ENCODE assay signal across 21 cellular contexts in genomic region chr2:85666016-85666415, GRCh38. TPM values are rescaled to one million over a fixed set of nuclear protein-coding genes. Genes with fewer than 3 reads are reported as not detected.
DNase-seq lines count a peak whose midpoint lies in the region; ATAC-seq and TF ChIP-seq lines count a peak whose summit lies in the region.
"Had no signal": no experiment of that assay in that cellular context is flagged by ENCODE, and none has a peak within 500 bp of the region (broad histone marks: within the 10 kb centered on the region; RNA-seq: fewer than 3 reads in every experiment).

No MANE protein-coding gene starts in this region.

- H3K4me3 ChIP-seq in upper lobe of right lung = peak overlapping the region; percentile 47
- H3K4me3 ChIP-seq in esophagus muscularis mucosa = no peak overlapping the region

- peaks cover 25% of the 10 kb centered on the region for H3K4me1 ChIP-seq in upper lobe of right lung
- H3K4me1 ChIP-seq in esophagus muscularis mucosa = peaks cover 19 to 28% (median 23%) of the 10 kb centered on the region in 4 donors

- H3K9me3 ChIP-seq in upper lobe of right lung (no peaks in the 10 kb centered on the region), esophagus muscularis mucosa (no peaks in the 10 kb centered on the region)

- H3K27me3 ChIP-seq in upper lobe of right lung (no peaks in the 10 kb centered on the region), esophagus muscularis mucosa (no peaks in the 10 kb centered on the region)

- no peaks in the 10 kb centered on the region for H3K4me1 Mint-ChIP-seq in T-helper 2 cell treated with Interferon-gamma antibody and Interleukin-4, amounts not matched to agents 5 μg/mL and 100 μg/mL, for 36 hours (ENCODE audit: low read depth)
- peaks cover 40% of the 10 kb centered on the region for H3K4me1 Mint-ChIP-seq in dendritic cell treated with granulocyte-macrophage colony-stimulating factor and Interleukin-4, amounts not matched to agents 40 ng/mL and 50 ng/mL, for 4 days (ENCODE audit: low read depth)

- WGBS in esophagus muscularis mucosa = 94% methylated on average over 6 of the region's 6 CpGs

- TF ChIP-seq CTCF in upper lobe of right lung (IDR thresholded peaks at IDR 0.05) (no peak), esophagus muscularis mucosa (IDR thresholded peaks at IDR 0.05) (no peak)

- H3K36me3 ChIP-seq in upper lobe of right lung = peaks cover 22% of the 10 kb centered on the region
- H3K36me3 ChIP-seq in esophagus muscularis mucosa = no peaks in the 10 kb centered on the region

- H3K27me3 Mint-ChIP-seq in T-helper 2 cell treated with Interferon-gamma antibody and Interleukin-4, amounts not matched to agents 5 μg/mL and 100 μg/mL, for 36 hours (ENCODE audit: low read depth) = no peaks in the 10 kb centered on the region
- H3K27me3 Mint-ChIP-seq in dendritic cell treated with granulocyte-macrophage colony-stimulating factor and Interleukin-4, amounts not matched to agents 40 ng/mL and 50 ng/mL, for 4 days = peaks cover 2% of the 10 kb centered on the region
- H3K27me3 Mint-ChIP-seq: B cell; CD4-positive, alpha-beta T cell had no signal

- ATAC-seq in upper lobe of right lung = peak; percentile 0

- DNase-seq in T-helper 2 cell treated with Interferon-gamma antibody and Interleukin-4, amounts not matched to agents 5 μg/mL and 100 μg/mL, for 36 hours (ENCODE audit: low spot score) = no peak
- no peak for DNase-seq in T-helper 2 cell
- DNase-seq in mesenteric fat pad (ENCODE audit: low spot score) = peak; percentile 41
- DNase-seq in upper lobe of right lung = no peak
- no peak for DNase-seq in esophagus muscularis mucosa (ENCODE audit: extremely low spot score)
- no peak for DNase-seq in MV-4-11 (lab: John Stamatoyannopoulos, UW)
- no peak for DNase-seq in SKM-1 (lab: John Stamatoyannopoulos, UW; ENCODE audit: unreplicated experiment)
- DNase-seq: Calu3; CD4-positive, alpha-beta T cell; DMS79 treated with DMSO at 0.1 percent for 48 hours; HCEC 1CT; KG1; NCI-H1092 treated with DMSO at 0.1 percent for 48 hours; NCI-H226; NCI-H524 treated with DMSO at 0.1 percent for 48 hours had no signal

- no peak for TF ChIP-seq POLR2A in esophagus muscularis mucosa (IDR thresholded peaks at IDR 0.05; ENCODE audit: low read depth)

- intact Hi-C loops in dendritic cell treated with granulocyte-macrophage colony-stimulating factor and Interleukin-4, amounts not matched to agents 40 ng/mL and 50 ng/mL, for 4 days (cut with micrococcal nuclease) = no loop called here
- intact Hi-C loops in upper lobe of right lung (cut with DNase I) (no loop called here), esophagus muscularis mucosa (cut with DNase I) (no loop called here)

- no peak overlapping the region for H3K4me3 Mint-ChIP-seq in T-helper 2 cell treated with Interferon-gamma antibody and Interleukin-4, amounts not matched to agents 5 μg/mL and 100 μg/mL, for 36 hours
- H3K4me3 Mint-ChIP-seq in dendritic cell treated with granulocyte-macrophage colony-stimulating factor and Interleukin-4, amounts not matched to agents 40 ng/mL and 50 ng/mL, for 4 days = no peak overlapping the region
- H3K4me3 Mint-ChIP-seq: B cell; CD4-positive, alpha-beta T cell had no signal

- H3K9me3 Mint-ChIP-seq in T-helper 2 cell treated with Interferon-gamma antibody and Interleukin-4, amounts not matched to agents 5 μg/mL and 100 μg/mL, for 36 hours = no peaks in the 10 kb centered on the region
- H3K9me3 Mint-ChIP-seq in dendritic cell treated with granulocyte-macrophage colony-stimulating factor and Interleukin-4, amounts not matched to agents 40 ng/mL and 50 ng/mL, for 4 days = no peaks in the 10 kb centered on the region
- H3K9me3 Mint-ChIP-seq: CD4-positive, alpha-beta T cell had no signal

- TF ChIP-seq EP300 in esophagus muscularis mucosa (IDR thresholded peaks at IDR 0.05) = no peak

- peak overlapping the region; percentile 47 for H3K27ac Mint-ChIP-seq in T-helper 2 cell treated with Interferon-gamma antibody and Interleukin-4, amounts not matched to agents 5 μg/mL and 100 μg/mL, for 36 hours
- H3K27ac Mint-ChIP-seq in dendritic cell treated with granulocyte-macrophage colony-stimulating factor and Interleukin-4, amounts not matched to agents 40 ng/mL and 50 ng/mL, for 4 days = peak overlapping the region; percentile 69
- H3K27ac Mint-ChIP-seq: B cell; CD4-positive, alpha-beta T cell had no signal

- H3K36me3 Mint-ChIP-seq in T-helper 2 cell treated with Interferon-gamma antibody and Interleukin-4, amounts not matched to agents 5 μg/mL and 100 μg/mL, for 36 hours (ENCODE audit: low read depth) = no peaks in the 10 kb centered on the region
- H3K36me3 Mint-ChIP-seq in dendritic cell treated with granulocyte-macrophage colony-stimulating factor and Interleukin-4, amounts not matched to agents 40 ng/mL and 50 ng/mL, for 4 days (ENCODE audit: low read depth) = no peaks in the 10 kb centered on the region

- peak overlapping the region; percentile 92 for H3K27ac ChIP-seq in upper lobe of right lung
- no peak overlapping the region for H3K27ac ChIP-seq in esophagus muscularis mucosa (replicated peaks in 1 of 4)
- H3K27ac ChIP-seq: 22Rv1 had no signal

RNA-seq across cellular contexts. Expression of gene SFTPB, which starts 2.0 kb away (rescaled TPM):
- total RNA-seq in mesenteric fat pad (not detected), upper lobe of right lung (14,872 TPM), esophagus muscularis mucosa (100 to 1,000 TPM in 1 of 4 donors, 10 to 100 TPM in 2, not detected in 1; 25.3 to 119 (median 26.6) TPM)
- total RNA-seq: B cell; Calu3; CD4-positive, alpha-beta T cell; G401; M059J; SK-MEL-5 had no signal

RNA-seq across cellular contexts. Expression of gene GNLY, which starts 28.1 kb away (rescaled TPM):
- 3.7 TPM for total RNA-seq in mesenteric fat pad
- 18.5 TPM for total RNA-seq in upper lobe of right lung
- total RNA-seq in esophagus muscularis mucosa = 1 to 10 TPM in 3 of 4 donors, under 1 TPM in 1; 0.84 to 3.5 (median 2.0) TPM
- total RNA-seq: Calu3, G401, M059J, SK-MEL-5 had no signal

RNA-seq across cellular contexts. Expression of gene USP39, which starts 50.0 kb away (rescaled TPM):
- 37.1 TPM for total RNA-seq in mesenteric fat pad
- total RNA-seq in upper lobe of right lung = 37.0 TPM
- 10 to 100 TPM; 50.2 to 62.7 (median 60.6) TPM for total RNA-seq in esophagus muscularis mucosa

RNA-seq across cellular contexts. Expression of gene C2orf68, which starts 54.1 kb away (rescaled TPM):
- total RNA-seq in mesenteric fat pad = 26.3 TPM
- total RNA-seq in upper lobe of right lung = 37.9 TPM
- total RNA-seq in esophagus muscularis mucosa = 10 to 100 TPM in 3 of 4 donors, 1 to 10 TPM in 1; 9.1 to 25.7 (median 16.7) TPM

Comparison
In these comparisons a context has a peak if more than half of its experiments do, and no peak if none do; other contexts are left out.
1. RNA of gene SFTPB, which starts 2.0 kb away (total RNA-seq): 14,872 TPM in upper lobe of right lung (single experiment); 25.3 to 119 TPM in esophagus muscularis mucosa and not detected in mesenteric fat pad (single experiment); every median in the first group is over 100 times any median in the second.